In genomic region chr1:110672753-110673108, GRCh38 we compare ENCODE assay signal across 8 cellular contexts. TPM values are rescaled to one million over a fixed set of nuclear protein-coding genes. Genes with fewer than 3 reads are reported as not detected.
A peak's percentile ranks its signal among the peaks of the same experiment; 100 is the strongest.
DNase-seq lines count a peak whose midpoint lies in the region; ATAC-seq and TF ChIP-seq lines count a peak whose summit lies in the region.

No MANE protein-coding gene starts in this region.

- no peak for TF ChIP-seq CTCF in PC-3 (conservative IDR thresholded peaks at IDR 0.05; ENCODE audit: low read depth, low read length)

- H3K4me3 ChIP-seq in Karpas-422 (ENCODE audit: low read length), result no peak overlapping the region
- no peak overlapping the region for H3K4me3 ChIP-seq in PC-3 (ENCODE audit: low read length)

- no peaks in the 10 kb centered on the region for H3K9me2 ChIP-seq in Karpas-422 (replicated peaks; ENCODE audit: insufficient read depth, low read length)
- H3K9me2 ChIP-seq in PC-3 (replicated peaks; ENCODE audit: low read length), result no peaks in the 10 kb centered on the region

- ATAC-seq in GM19324 (IDR thresholded peaks at IDR 0.05; ENCODE audit: low FRiP score, unreplicated experiment), result peak; percentile 67
- ATAC-seq in stimulated activated memory B cell treated with anti-CD40 and anti-IgM and Interleukin-4, amounts not matched to agents 10 μg/mL and 1 μg/mL and 100 μg/mL, for 72 hours, result peak; percentile 85
- no peak for ATAC-seq in PC-3

- H3K27me3 ChIP-seq in Karpas-422 (ENCODE audit: low read length), result no peaks in the 10 kb centered on the region
- peaks cover 33% of the 10 kb centered on the region for H3K27me3 ChIP-seq in PC-3 (ENCODE audit: low read length)

- H3K9me3 ChIP-seq in KOPT-K1 (ENCODE audit: insufficient read depth, low read length, poor library complexity, severe bottlenecking), result no peaks in the 10 kb centered on the region
- H3K9me3 ChIP-seq in Karpas-422 (ENCODE audit: low read length), result no peaks in the 10 kb centered on the region
- no peaks in the 10 kb centered on the region for H3K9me3 ChIP-seq in PC-3 (ENCODE audit: low read length)

- H3F3A ChIP-seq in PC-3 (ENCODE audit: low read length, unreplicated experiment), result no peaks in the 10 kb centered on the region

- H4K20me1 ChIP-seq in Karpas-422 (ENCODE audit: insufficient read depth, low read depth, low read length) (no peaks in the 10 kb centered on the region), PC-3 (ENCODE audit: low read length) (no peaks in the 10 kb centered on the region)

- intact Hi-C loops in PC-3 (cut with micrococcal nuclease), result no loop called here

- no peaks in the 10 kb centered on the region for H3K79me2 ChIP-seq in Karpas-422 (ENCODE audit: low read length)
- no peaks in the 10 kb centered on the region for H3K79me2 ChIP-seq in PC-3 (ENCODE audit: low read length)

- H3K9ac ChIP-seq in Karpas-422 (ENCODE audit: low read length), result no peak overlapping the region
- no peak overlapping the region for H3K9ac ChIP-seq in PC-3 (ENCODE audit: low read length)

- peaks cover 11% of the 10 kb centered on the region for H3K4me1 ChIP-seq in Karpas-422 (ENCODE audit: low read length)
- H3K4me1 ChIP-seq in PC-3 (ENCODE audit: insufficient read depth, low read length), result no peaks in the 10 kb centered on the region

- peak; percentile 73 for DNase-seq in CD1c-positive myeloid dendritic cell (ENCODE audit: extremely low spot score)
- no peak for DNase-seq in Karpas-422
- DNase-seq in HEK293T (ENCODE audit: extremely low spot score), result no peak
- DNase-seq in PC-3, result no peak

- peak overlapping the region; percentile 99 for H3K4me3 Mint-ChIP-seq in activated naive CD8-positive, alpha-beta T cell
- H3K4me3 Mint-ChIP-seq in stimulated activated memory B cell treated with anti-CD40 and anti-IgM and Interleukin-4, amounts not matched to agents 10 μg/mL and 1 μg/mL and 100 μg/mL, for 72 hours, result peak overlapping the region; percentile 98

- BruUV-seq in PC-3 (replicated peaks; lab: Mats Ljungman, UMichigan), result no TSS peak

- no peaks in the 10 kb centered on the region for H3K27me3 Mint-ChIP-seq in activated naive CD8-positive, alpha-beta T cell
- H3K27me3 Mint-ChIP-seq in stimulated activated memory B cell treated with anti-CD40 and anti-IgM and Interleukin-4, amounts not matched to agents 10 μg/mL and 1 μg/mL and 100 μg/mL, for 72 hours, result no peaks in the 10 kb centered on the region

- H3K36me3 Mint-ChIP-seq in activated naive CD8-positive, alpha-beta T cell, result peaks cover 5% of the 10 kb centered on the region
- H3K36me3 Mint-ChIP-seq in stimulated activated memory B cell treated with anti-CD40 and anti-IgM and Interleukin-4, amounts not matched to agents 10 μg/mL and 1 μg/mL and 100 μg/mL, for 72 hours, result no peaks in the 10 kb centered on the region

- peaks cover 5% of the 10 kb centered on the region; the same call in 1 of the 2 replicates for H3K36me3 ChIP-seq in KOPT-K1 (ENCODE audit: insufficient read depth, low read length)
- H3K36me3 ChIP-seq in Karpas-422 (ENCODE audit: insufficient read depth, low read length), result no peaks in the 10 kb centered on the region
- H3K36me3 ChIP-seq in PC-3 (ENCODE audit: low read depth, low read length), result no peaks in the 10 kb centered on the region

- H3K4me1 Mint-ChIP-seq in activated naive CD8-positive, alpha-beta T cell (ENCODE audit: low read depth), result peaks cover 66% of the 10 kb centered on the region
- H3K4me1 Mint-ChIP-seq in stimulated activated memory B cell treated with anti-CD40 and anti-IgM and Interleukin-4, amounts not matched to agents 10 μg/mL and 1 μg/mL and 100 μg/mL, for 72 hours, result peaks cover 42% of the 10 kb centered on the region

- POLR2A ChIA-PET in HEK293T (lab: Yijun Ruan, JAX), result no interaction called here
- POLR2A ChIA-PET in PC-3 (lab: Charles Lee; ENCODE audit: unreplicated experiment), result no interaction called here

- CTCF ChIA-PET in HEK293T (lab: Yijun Ruan, JAX) (no interaction called here), PC-3 (lab: Charles Lee) (no interaction called here)

- peak overlapping the region; percentile 85 for H3K27ac Mint-ChIP-seq in activated naive CD8-positive, alpha-beta T cell
- peak overlapping the region; percentile 84 for H3K27ac Mint-ChIP-seq in stimulated activated memory B cell treated with anti-CD40 and anti-IgM and Interleukin-4, amounts not matched to agents 10 μg/mL and 1 μg/mL and 100 μg/mL, for 72 hours

- H3K27ac ChIP-seq in KOPT-K1 (ENCODE audit: low read depth, low read length, poor library complexity, severe bottlenecking) (peak overlapping the region; percentile 88), Karpas-422 (ENCODE audit: low read length) (no peak overlapping the region), PC-3 (ENCODE audit: low read length) (no peak overlapping the region)

- H3K9me3 Mint-ChIP-seq in activated naive CD8-positive, alpha-beta T cell (ENCODE audit: low read depth), result no peaks in the 10 kb centered on the region
- H3K9me3 Mint-ChIP-seq in stimulated activated memory B cell treated with anti-CD40 and anti-IgM and Interleukin-4, amounts not matched to agents 10 μg/mL and 1 μg/mL and 100 μg/mL, for 72 hours, result no peaks in the 10 kb centered on the region

- H2AFZ ChIP-seq in Karpas-422 (ENCODE audit: low read length) (no peak overlapping the region), PC-3 (ENCODE audit: low read length) (no peak overlapping the region)

- no peak overlapping the region for H3K4me2 ChIP-seq in Karpas-422 (ENCODE audit: low read depth, low read length, poor library complexity, severe bottlenecking)
- H3K4me2 ChIP-seq in PC-3 (ENCODE audit: low read length), result no peak overlapping the region

TF ChIP-seq in HEK293T, 16 proteins besides CTCF, POLR2A, EP300 and RAD21:
- TF ChIP-seq HDGF (IDR thresholded peaks at IDR 0.05; ENCODE audit: borderline replicate concordance) (no peak), ARNT (IDR thresholded peaks at IDR 0.05) (no peak), FOXM1 (IDR thresholded peaks at IDR 0.05; ENCODE audit: borderline replicate concordance) (no peak)

RNA-seq across cellular contexts. Expression of gene KCNA3, which starts 2.0 kb away (rescaled TPM):
- not detected in 2 replicates for total RNA-seq in Karpas-422 (2014; rRNA removed; shearing (Covaris generic); ENCODE audit: low replicate concordance)
- total RNA-seq in PC-3 (2014; rRNA removed), result not detected in 2 replicates
